In the genomic region with DNA sequence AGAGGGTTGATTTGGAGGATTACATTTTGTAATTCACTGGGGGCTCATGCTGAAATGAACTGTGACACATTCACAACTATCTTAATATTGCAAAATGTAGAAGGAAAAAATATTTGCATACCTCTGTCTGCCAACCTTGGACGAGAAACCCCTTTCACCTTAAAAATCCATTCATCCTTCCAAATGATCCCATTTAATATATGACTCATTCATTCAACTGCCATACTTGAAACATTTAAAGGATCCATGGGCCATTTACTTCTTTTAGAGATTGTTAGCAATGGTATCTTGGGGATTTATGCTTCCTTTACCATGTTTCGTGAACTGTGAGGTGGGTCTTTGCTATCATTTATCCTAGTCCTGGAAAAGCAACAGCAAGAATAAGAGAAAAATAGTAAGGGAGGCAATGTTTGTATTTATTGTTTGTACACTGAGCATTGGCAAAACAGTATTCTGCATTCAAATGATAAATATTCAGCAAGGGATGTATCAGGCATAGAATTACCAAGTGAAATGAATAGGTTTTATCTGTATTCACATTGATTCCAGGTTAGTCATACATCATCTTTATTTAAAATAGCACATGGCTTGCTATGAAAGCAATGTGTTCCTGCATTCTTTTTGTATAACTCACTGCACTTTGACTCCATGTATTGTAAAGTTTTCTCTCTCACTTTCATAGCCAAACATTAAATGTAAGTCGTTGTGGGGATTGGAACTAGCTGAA, we compare ENCODE assay signal across 14 cellular contexts.
DNase-seq lines count a peak whose midpoint lies in the region; ATAC-seq, FAIRE-seq and TF ChIP-seq lines count a peak whose summit lies in the region.
"Had no signal": no experiment of that assay in that cellular context is flagged by ENCODE, and none has a peak within 500 bp of the region (broad histone marks: within the 10 kb centered on the region; RNA-seq: fewer than 3 reads in every experiment).

No MANE protein-coding gene starts in this region.

- TF ChIP-seq CTCF in fibroblast of the aortic adventitia (IDR thresholded peaks at IDR 0.05; ENCODE audit: insufficient read depth, low read length): no peak
- no peak for TF ChIP-seq CTCF in sigmoid colon (IDR thresholded peaks at IDR 0.05)

- H3K4me3 ChIP-seq in fibroblast of the aortic adventitia (ENCODE audit: low read depth, low read length) (no peak overlapping the region), sigmoid colon (no peak overlapping the region), H7 (ENCODE audit: insufficient read depth, low read depth, low read length) (no peak overlapping the region)
- H3K4me3 ChIP-seq: GM12878, thoracic aorta had no signal

- intact Hi-C loops in sigmoid colon (cut with DNase I): no loop called here

- DNase-seq in H54 (ENCODE audit: insufficient read length, low spot score) (peak; percentile 23), SW480 (ENCODE audit: low spot score) (peak; percentile 23), fibroblast of the aortic adventitia (ENCODE audit: low read depth) (peak; percentile 89), sigmoid colon (no peak), inferior parietal cortex (ENCODE audit: extremely low spot score) (no peak), islet precursor cell (no peak), H7 (no peak)
- DNase-seq: activated naive CD4-positive, alpha-beta T cell treated with anti-CD3 and anti-CD28 coated beads for 36 hours; NCI-H2171 treated with DMSO at 0.1 percent for 48 hours; T1000 had no signal

- TF ChIP-seq POLR2A in H54 (IDR thresholded peaks at IDR 0.05; ENCODE audit: low read depth, low read length) (no peak), sigmoid colon (IDR thresholded peaks at IDR 0.05) (no peak)

- FAIRE-seq in H54 (lab: Jason Lieb, UNC): peak; percentile 96
- FAIRE-seq: GM12878 had no signal

- peak overlapping the region in 3 of 4 donors; percentile 31 to 62 (median 45) for H3K27ac ChIP-seq in sigmoid colon
- H3K27ac ChIP-seq: thoracic aorta had no signal

- no peak for TF ChIP-seq EP300 in sigmoid colon (IDR thresholded peaks at IDR 0.05)

- H3K4me1 ChIP-seq in sigmoid colon: peaks cover 0 to 14% (median 8%) of the 10 kb centered on the region in 4 donors

- H3K9me3 ChIP-seq in sigmoid colon: no peaks in the 10 kb centered on the region
- H3K9me3 ChIP-seq: thoracic aorta had no signal

- 64 to 78% methylated on average over 3 of the region's 3 CpGs for WGBS in sigmoid colon, 2 donors

- H3K36me3 ChIP-seq in sigmoid colon (no peaks in the 10 kb centered on the region), H7 (replicated peaks; ENCODE audit: control insufficient read depth, insufficient read depth, low read length) (no peaks in the 10 kb centered on the region)
- H3K36me3 ChIP-seq: thoracic aorta had no signal

- ATAC-seq in GM19351 (IDR thresholded peaks at IDR 0.05; ENCODE audit: unreplicated experiment): no peak
- ATAC-seq: GM12878, HCT116 had no signal

- H3K27me3 ChIP-seq in sigmoid colon (no peaks in the 10 kb centered on the region), H7 (ENCODE audit: control insufficient read depth, insufficient read depth, low read length) (no peaks in the 10 kb centered on the region)

Comparison
In these comparisons a context has a peak if more than half of its experiments do, and no peak if none do; other contexts are left out.
1. DNase-seq: peak in H54 (single experiment), SW480 (single experiment) and fibroblast of the aortic adventitia (single experiment); none in sigmoid colon (single experiment), inferior parietal cortex (single experiment), islet precursor cell (single experiment) and H7 (single experiment).